In the genomic region with DNA sequence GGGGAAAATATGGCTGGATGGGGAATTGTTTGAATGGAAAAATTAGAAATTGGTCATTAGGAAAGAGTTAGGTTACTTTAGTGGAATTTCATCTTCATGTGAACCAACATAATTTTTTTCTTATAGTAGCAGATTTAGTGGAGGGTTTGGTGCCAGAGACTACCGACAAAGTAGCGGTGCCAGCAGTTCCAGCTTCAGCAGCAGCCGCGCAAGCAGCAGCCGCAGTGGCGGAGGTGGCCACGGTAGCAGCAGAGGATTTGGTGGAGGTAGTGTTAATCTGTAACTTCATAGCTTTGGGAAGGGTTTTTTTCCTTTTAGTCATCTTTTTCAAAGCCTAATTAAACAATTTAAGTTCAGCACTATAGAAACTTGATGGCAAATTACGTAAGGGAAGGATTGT, we compare ENCODE assay signal across 19 cellular contexts.
"Had no signal": no experiment of that assay in that cellular context is flagged by ENCODE, and none has a peak within 500 bp of the region (broad histone marks: within the 10 kb centered on the region; RNA-seq: fewer than 3 reads in every experiment).

No MANE protein-coding gene starts in this region.

- H3K4me3 Mint-ChIP-seq: activated CD4-positive, alpha-beta T cell treated with anti-CD3 and anti-CD28 coated beads, Interleukin-2, amount 10 ng/mL, durations not matched to agents 24 days and 14 days; stimulated activated naive B cell treated with anti-CD40 and anti-IgM and Interleukin-4, amounts not matched to agents 10 μg/mL and 1 μg/mL and 100 μg/mL, for 72 hours had no signal

- DNase-seq: activated CD4-positive, alpha-beta T cell treated with anti-CD3 and anti-CD28 coated beads, Interleukin-2, amount 10 ng/mL, durations not matched to agents 24 days and 14 days; activated naive CD4-positive, alpha-beta T cell treated with Interleukin-2 at 50 U/mL for 16 hours; activated T-cell treated with anti-CD3 and anti-CD28 coated beads, Interleukin-2, amount 50 U/mL, for 1 hour; amniotic stem cell; brain microvascular endothelial cell; cerebellar nuclear complex; dermis blood vessel endothelial cell; hypothalamus; lower lobe of right lung; midbrain; stimulated activated naive B cell treated with anti-CD40 and anti-IgM and Interleukin-4, amounts not matched to agents 10 μg/mL and 1 μg/mL and 100 μg/mL, for 72 hours; SW 1271; upper lobe of left lung; WERI-Rb-1 had no signal

- H3K27ac ChIP-seq: brain microvascular endothelial cell, esophagus muscularis mucosa, lower lobe of right lung, SJSA1, suprapubic skin, upper lobe of left lung, WERI-Rb-1 had no signal

- FAIRE-seq: endometrium had no signal

- H3K9me3 Mint-ChIP-seq: activated CD4-positive, alpha-beta T cell treated with anti-CD3 and anti-CD28 coated beads, Interleukin-2, amount 10 ng/mL, durations not matched to agents 24 days and 14 days; stimulated activated naive B cell treated with anti-CD40 and anti-IgM and Interleukin-4, amounts not matched to agents 10 μg/mL and 1 μg/mL and 100 μg/mL, for 72 hours had no signal

- ATAC-seq: lower lobe of right lung; right cardiac atrium; stimulated activated naive B cell treated with anti-CD40 and anti-IgM and Interleukin-4, amounts not matched to agents 10 μg/mL and 1 μg/mL and 100 μg/mL, for 72 hours had no signal

- H3K27ac Mint-ChIP-seq: activated CD4-positive, alpha-beta T cell treated with anti-CD3 and anti-CD28 coated beads, Interleukin-2, amount 10 ng/mL, durations not matched to agents 24 days and 14 days had no signal

- H3K27me3 Mint-ChIP-seq: activated CD4-positive, alpha-beta T cell treated with anti-CD3 and anti-CD28 coated beads, Interleukin-2, amount 10 ng/mL, durations not matched to agents 24 days and 14 days; stimulated activated naive B cell treated with anti-CD40 and anti-IgM and Interleukin-4, amounts not matched to agents 10 μg/mL and 1 μg/mL and 100 μg/mL, for 72 hours had no signal

- H3K4me1 ChIP-seq: suprapubic skin had no signal

- H3K9me3 ChIP-seq: esophagus muscularis mucosa, lower lobe of right lung, suprapubic skin, upper lobe of left lung had no signal

- H3K27me3 ChIP-seq: brain microvascular endothelial cell, esophagus muscularis mucosa, SJSA1, suprapubic skin, upper lobe of left lung had no signal

- H3K4me3 ChIP-seq: esophagus muscularis mucosa, lower lobe of right lung, SJSA1, suprapubic skin, upper lobe of left lung had no signal
